ENCODE assay signal across 16 cellular contexts in the genomic region with DNA sequence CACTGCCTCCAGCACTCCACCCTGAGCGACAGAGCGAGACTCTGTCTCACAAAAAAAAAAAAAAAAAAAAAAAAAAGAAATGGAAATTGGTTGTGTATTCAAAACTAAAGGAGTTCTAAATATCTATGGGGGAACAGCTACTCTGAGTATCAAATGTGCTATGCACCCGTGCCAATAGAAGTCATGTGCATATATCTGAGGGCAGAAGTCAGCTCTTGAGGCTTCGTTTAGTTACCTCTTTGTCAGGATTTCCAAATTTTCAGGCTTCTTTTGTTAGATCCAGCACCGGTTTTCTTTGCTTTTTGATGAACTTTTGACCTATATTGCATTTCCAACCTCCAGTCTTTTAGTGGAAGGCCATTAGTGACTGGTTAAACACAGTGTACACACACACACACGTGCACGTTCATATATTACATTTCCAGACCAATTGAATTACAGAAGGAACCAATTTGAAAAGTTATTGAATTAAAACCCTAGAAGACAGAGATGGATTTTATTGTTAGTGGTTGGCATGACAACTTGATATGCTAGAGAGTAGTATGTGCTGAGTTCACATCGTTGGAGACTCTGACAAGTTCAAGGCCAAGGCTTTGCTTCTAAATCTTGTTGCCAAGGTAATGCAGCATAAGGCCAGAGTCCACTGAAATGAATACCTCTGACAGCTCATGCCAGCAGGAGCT. TPM values are rescaled to one million over a fixed set of nuclear protein-coding genes. Genes with fewer than 3 reads are reported as not detected.
DNase-seq lines count a peak whose midpoint lies in the region; ATAC-seq and TF ChIP-seq lines count a peak whose summit lies in the region.
"Had no signal": no experiment of that assay in that cellular context is flagged by ENCODE, and none has a peak within 500 bp of the region (broad histone marks: within the 10 kb centered on the region; RNA-seq: fewer than 3 reads in every experiment).

No MANE protein-coding gene starts in this region.

- H3K4me3 Mint-ChIP-seq in endodermal cell (no peak overlapping the region), nephron (no peak overlapping the region)
- H3K4me3 Mint-ChIP-seq: T-helper 1 cell treated with Interleukin-12 subunit alpha and Interleukin-12 subunit beta and Interleukin-4 antibody, amounts not matched to agents 30 μg/mL and 1 μg/mL, for 36 hours had no signal

- no peak for TF ChIP-seq CTCF in endodermal cell (conservative IDR thresholded peaks at IDR 0.05)
- TF ChIP-seq CTCF in nephron (IDR thresholded peaks at IDR 0.05; ENCODE audit: unreplicated experiment in 3 of 3), result no peak

- no peak overlapping the region for H3K9ac ChIP-seq in endodermal cell (ENCODE audit: extremely low read depth, low read length, poor library complexity, severe bottlenecking)

- ATAC-seq in aorta (ENCODE audit: low FRiP score), result no peak
- no peak for ATAC-seq in HG03460 (IDR thresholded peaks at IDR 0.05; ENCODE audit: unreplicated experiment)
- ATAC-seq: Right ventricle myocardium inferior had no signal

- no peaks in the 10 kb centered on the region for H3K36me3 ChIP-seq in endodermal cell (ENCODE audit: control insufficient read depth, insufficient read depth, low read length)
- H3K36me3 ChIP-seq in aorta (ENCODE audit: control insufficient read depth in 1 of 2, insufficient read depth in 2 of 2, low read length in 1 of 2), result no peaks in the 10 kb centered on the region
- H3K36me3 ChIP-seq: suprapubic skin had no signal

- H3K27me3 Mint-ChIP-seq in endodermal cell (ENCODE audit: insufficient read depth), result no peaks in the 10 kb centered on the region
- no peaks in the 10 kb centered on the region for H3K27me3 Mint-ChIP-seq in nephron (ENCODE audit: low read depth)

- H3K27ac ChIP-seq in endodermal cell (ENCODE audit: low read depth, low read length), result peak overlapping the region; percentile 32
- no peak overlapping the region for H3K27ac ChIP-seq in aorta (ENCODE audit: low read depth in 1 of 2, low read length in 2 of 2)
- H3K27ac ChIP-seq: suprapubic skin had no signal

- 88 to 94% methylated on average over 4 to 8 of the region's 8 CpGs for WGBS in endodermal cell (ENCODE audit: insufficient coverage in 1 of 2, insufficient read length in 1 of 2), 2 experiments
- 66 to 67% methylated on average over 8 of the region's 8 CpGs for WGBS in aorta, 2 donors

- H3K27me3 ChIP-seq in endodermal cell (ENCODE audit: control insufficient read depth, insufficient read depth, low read length, poor library complexity, severe bottlenecking), result no peaks in the 10 kb centered on the region
- H3K27me3 ChIP-seq in aorta (ENCODE audit: control insufficient read depth in 1 of 2, insufficient read depth in 2 of 2, low read length in 1 of 2), result no peaks in the 10 kb centered on the region
- H3K27me3 ChIP-seq: suprapubic skin had no signal

- H3K9me3 ChIP-seq in endodermal cell (ENCODE audit: control insufficient read depth, low read length), result no peaks in the 10 kb centered on the region
- H3K9me3 ChIP-seq in aorta (ENCODE audit: control insufficient read depth, low read length), result no peaks in the 10 kb centered on the region
- H3K9me3 ChIP-seq: suprapubic skin had no signal

- H3K27ac Mint-ChIP-seq in endodermal cell (no peak overlapping the region), nephron (peak overlapping the region; percentile 92 to 97 (median 95))
- H3K27ac Mint-ChIP-seq: activated T-helper 2 cell treated with anti-CD3 and anti-CD28 coated beads, Interferon-gamma antibody, Interleukin-2, Interleukin-4, amounts not matched to agents 10 μg/mL and 5 μg/mL and 100 μg/mL, durations not matched to agents 14 hours and 24 hours and 36 hours; T-helper 1 cell treated with Interleukin-12 subunit alpha and Interleukin-12 subunit beta and Interleukin-4 antibody, amounts not matched to agents 30 μg/mL and 1 μg/mL, for 36 hours had no signal

- H3K4me1 ChIP-seq in endodermal cell (ENCODE audit: control insufficient read depth, insufficient read depth, low read length) (peaks cover 9% of the 10 kb centered on the region), aorta (ENCODE audit: control insufficient read depth in 1 of 2, insufficient read depth in 2 of 2, low read length in 2 of 2) (peaks cover 8 to 13% of the 10 kb centered on the region in 2 donors)

- H3K36me3 Mint-ChIP-seq in endodermal cell (ENCODE audit: low read depth) (no peaks in the 10 kb centered on the region), nephron (ENCODE audit: low read depth) (no peaks in the 10 kb centered on the region)

- H3K9me3 Mint-ChIP-seq in endodermal cell (no peaks in the 10 kb centered on the region), nephron (no peaks in the 10 kb centered on the region)
- H3K9me3 Mint-ChIP-seq: activated T-helper 2 cell treated with anti-CD3 and anti-CD28 coated beads, Interferon-gamma antibody, Interleukin-2, Interleukin-4, amounts not matched to agents 10 μg/mL and 5 μg/mL and 100 μg/mL, durations not matched to agents 14 hours and 24 hours and 36 hours; T-helper 1 cell treated with Interleukin-12 subunit alpha and Interleukin-12 subunit beta and Interleukin-4 antibody, amounts not matched to agents 30 μg/mL and 1 μg/mL, for 36 hours had no signal

- DNase-seq in DMS 273 treated with DMSO at 0.1 percent for 48 hours (lab: John Stamatoyannopoulos, UW) (peak; percentile 68), NCI-H226 (peak; percentile 9), endodermal cell (no peak), aorta (no peak), AG20443 (ENCODE audit: low spot score) (no peak), iPS-NIHi7 (ENCODE audit: extremely low spot score) (no peak)
- DNase-seq: activated CD4-positive, CD25-positive, alpha-beta regulatory T cell; Calu3; H7; stimulated activated CD4-positive, alpha-beta T cell treated with anti-CD3 and anti-CD28 coated beads, Interleukin-4, amount 100 ng/mL, for 1 hour had no signal

- H3K4me3 ChIP-seq in endodermal cell (ENCODE audit: low read length), result no peak overlapping the region
- H3K4me3 ChIP-seq in aorta (ENCODE audit: low read length in 2 of 2), result no peak overlapping the region
- H3K4me3 ChIP-seq: suprapubic skin had no signal

- peaks cover 40% of the 10 kb centered on the region for H3K4me1 Mint-ChIP-seq in endodermal cell
- H3K4me1 Mint-ChIP-seq in nephron, result peaks cover 63% of the 10 kb centered on the region

- intact Hi-C loops in aorta (cut with DNase I), result no loop called here

RNA-seq across cellular contexts. Expression of a gene that starts 33.1 kb away (rescaled TPM):
- total RNA-seq in endodermal cell, result 100 to 1,000 TPM; 183 to 241 TPM
- 105 TPM for polyA plus RNA-seq in endodermal cell (2013, experiment 1 of 2)
- polyA plus RNA-seq in endodermal cell (2013, experiment 2 of 2), result 104 TPM
- 100 to 1,000 TPM in 1 of 2 donors, 10 to 100 TPM in 1; 80.9 to 197 TPM for total RNA-seq in aorta
- polyA plus RNA-seq in aorta, result 100 to 1,000 TPM in 1 of 2 donors, 10 to 100 TPM in 1; 41.1 to 132 TPM

RNA-seq across cellular contexts. Expression of a gene that starts 51.3 kb away (rescaled TPM):
- 10 to 100 TPM; 39.2 to 50.2 TPM for total RNA-seq in endodermal cell
- polyA plus RNA-seq in endodermal cell (2013, experiment 1 of 2), result 54.5 TPM
- 51.2 TPM for polyA plus RNA-seq in endodermal cell (2013, experiment 2 of 2)
- total RNA-seq in aorta, result 10 to 100 TPM; 47.5 to 68.9 TPM
- 10 to 100 TPM; 28.4 to 38.9 TPM for polyA plus RNA-seq in aorta

Comparison
In these comparisons a context has a peak if more than half of its experiments do, and no peak if none do; other contexts are left out.
1. DNase-seq: peak in DMS 273 treated with DMSO at 0.1 percent for 48 hours (single experiment) and NCI-H226 (single experiment); none in endodermal cell (single experiment), aorta (0 of 2), AG20443 (single experiment) and iPS-NIHi7 (single experiment).